Comparison of ENCODE assay signal across 7 cellular contexts in genomic region chr9:69421908-69422801, GRCh38.
DNase-seq lines count a peak whose midpoint lies in the region; ATAC-seq and TF ChIP-seq lines count a peak whose summit lies in the region.

No MANE protein-coding gene starts in this region.

- TF ChIP-seq CTCF in GM12801 (IDR thresholded peaks at IDR 0.05; ENCODE audit: extremely low read depth, insufficient read length) (peak; percentile 6), esophagus squamous epithelium (IDR thresholded peaks at IDR 0.05) (peak; percentile 36 to 87 (median 82)), tibial artery (IDR thresholded peaks at IDR 0.05) (peak; percentile 80 to 83)

- H3K4me1 ChIP-seq in esophagus squamous epithelium: no peaks in the 10 kb centered on the region
- no peaks in the 10 kb centered on the region for H3K4me1 ChIP-seq in naive thymus-derived CD4-positive, alpha-beta T cell (ENCODE audit: control insufficient read depth in 2 of 2, insufficient read depth in 2 of 2, low read length in 2 of 2)
- H3K4me1 ChIP-seq in tibial artery: peaks cover 0 to 4% (median 0%) of the 10 kb centered on the region in 4 donors

- H3K36me3 ChIP-seq in esophagus squamous epithelium (no peaks in the 10 kb centered on the region), tibial artery (no peaks in the 10 kb centered on the region)
- H3K36me3 ChIP-seq in naive thymus-derived CD4-positive, alpha-beta T cell (ENCODE audit: control insufficient read depth in 2 of 3, insufficient read depth in 3 of 3, low read length in 3 of 3): no peaks in the 10 kb centered on the region

- CTCF ChIA-PET in naive thymus-derived CD4-positive, alpha-beta T cell (lab: Charles Lee): interaction anchor here (1.5 to 3.6 kb wide), 5 partner anchors 20 to 689 kb away, joined by 3 to 24 read pairs (median 16); no protein-coding TSS in a partner anchor

- no peak overlapping the region for H3K27ac Mint-ChIP-seq in naive thymus-derived CD4-positive, alpha-beta T cell

- H3K36me3 Mint-ChIP-seq in naive thymus-derived CD4-positive, alpha-beta T cell: no peaks in the 10 kb centered on the region

- H3K27me3 Mint-ChIP-seq in naive thymus-derived CD4-positive, alpha-beta T cell: peaks cover 6 to 38% (median 13%) of the 10 kb centered on the region in 5 donors

- peak; percentile 45 for ATAC-seq in HG03432 (IDR thresholded peaks at IDR 0.05; ENCODE audit: unreplicated experiment)
- ATAC-seq in naive thymus-derived CD4-positive, alpha-beta T cell: peak; percentile 67

- intact Hi-C loops in esophagus squamous epithelium (cut with DNase I) (loop anchor here (5.0 to 10.0 kb wide), 2 partner anchors 125 to 453 kb away; no protein-coding TSS in a partner anchor), tibial artery (cut with DNase I; ENCODE audit: low total_unique reads) (loop anchor here (5.0 to 10.0 kb wide), 2 partner anchors 453 to 495 kb away; no protein-coding TSS in a partner anchor)
- intact Hi-C loops in naive thymus-derived CD4-positive, alpha-beta T cell (cut with micrococcal nuclease): loop anchor here (2.0 to 10.0 kb wide), 6 partner anchors 127 to 690 kb away; partner anchors contain the start of gene APBA1 (in 1 of the 2)

- H3K9me3 ChIP-seq in esophagus squamous epithelium (no peaks in the 10 kb centered on the region), tibial artery (no peaks in the 10 kb centered on the region)
- no peaks in the 10 kb centered on the region for H3K9me3 ChIP-seq in naive thymus-derived CD4-positive, alpha-beta T cell (ENCODE audit: control insufficient read depth in 2 of 3, low read length in 3 of 3)

- H3K4me3 ChIP-seq in esophagus squamous epithelium (no peak overlapping the region), tibial artery (no peak overlapping the region)
- H3K4me3 ChIP-seq in naive thymus-derived CD4-positive, alpha-beta T cell (ENCODE audit: low read length): no peak overlapping the region

- H3K27me3 ChIP-seq in esophagus squamous epithelium (no peaks in the 10 kb centered on the region), tibial artery (peaks cover 0 to 4% of the 10 kb centered on the region in 2 donors)
- H3K27me3 ChIP-seq in naive thymus-derived CD4-positive, alpha-beta T cell (ENCODE audit: control insufficient read depth in 2 of 2, insufficient read depth in 2 of 2, low read length in 2 of 2): no peaks in the 10 kb centered on the region

- H3K9me3 Mint-ChIP-seq in naive thymus-derived CD4-positive, alpha-beta T cell: peaks cover 0 to 4% (median 0%) of the 10 kb centered on the region in 11 donors

- H3K4me3 Mint-ChIP-seq in naive thymus-derived CD4-positive, alpha-beta T cell: peak overlapping the region in 1 of 10 donors; percentile 17

- no peak overlapping the region for H3K27ac ChIP-seq in esophagus squamous epithelium
- no peak overlapping the region for H3K27ac ChIP-seq in naive thymus-derived CD4-positive, alpha-beta T cell (ENCODE audit: low read depth, low read length)
- no peak overlapping the region for H3K27ac ChIP-seq in tibial artery

- H3K4me1 Mint-ChIP-seq in naive thymus-derived CD4-positive, alpha-beta T cell: peaks cover 0 to 3% (median 0%) of the 10 kb centered on the region in 7 donors

- TF ChIP-seq POLR2A in esophagus squamous epithelium (IDR thresholded peaks at IDR 0.05): no peak

- DNase-seq in NCI-H69 (lab: John Stamatoyannopoulos, UW) (peak; percentile 73), activated T-cell treated with anti-CD3 and anti-CD28 coated beads for 4 hours (peak; percentile 22), esophagus squamous epithelium (lab: John Stamatoyannopoulos, UW) (no peak), tibial artery (peak; percentile 44 to 71)
- peak in 7 of 9 donors; percentile 17 to 52 (median 43) for DNase-seq in naive thymus-derived CD4-positive, alpha-beta T cell

- POLR2A ChIA-PET in naive thymus-derived CD4-positive, alpha-beta T cell (lab: Charles Lee): no interaction called here

- WGBS in esophagus squamous epithelium, 2 donors: 46 to 47% methylated on average over 14 of the region's 16 CpGs

Comparison
In these comparisons a context has a peak if more than half of its experiments do, and no peak if none do; other contexts are left out.
1. CTCF ChIP-seq: peak in every context shown above with its lines; median percentile 82 in esophagus squamous epithelium; 82 in tibial artery; 6 in GM12801.